Comparison of ENCODE assay signal across 8 cellular contexts in the genomic region with DNA sequence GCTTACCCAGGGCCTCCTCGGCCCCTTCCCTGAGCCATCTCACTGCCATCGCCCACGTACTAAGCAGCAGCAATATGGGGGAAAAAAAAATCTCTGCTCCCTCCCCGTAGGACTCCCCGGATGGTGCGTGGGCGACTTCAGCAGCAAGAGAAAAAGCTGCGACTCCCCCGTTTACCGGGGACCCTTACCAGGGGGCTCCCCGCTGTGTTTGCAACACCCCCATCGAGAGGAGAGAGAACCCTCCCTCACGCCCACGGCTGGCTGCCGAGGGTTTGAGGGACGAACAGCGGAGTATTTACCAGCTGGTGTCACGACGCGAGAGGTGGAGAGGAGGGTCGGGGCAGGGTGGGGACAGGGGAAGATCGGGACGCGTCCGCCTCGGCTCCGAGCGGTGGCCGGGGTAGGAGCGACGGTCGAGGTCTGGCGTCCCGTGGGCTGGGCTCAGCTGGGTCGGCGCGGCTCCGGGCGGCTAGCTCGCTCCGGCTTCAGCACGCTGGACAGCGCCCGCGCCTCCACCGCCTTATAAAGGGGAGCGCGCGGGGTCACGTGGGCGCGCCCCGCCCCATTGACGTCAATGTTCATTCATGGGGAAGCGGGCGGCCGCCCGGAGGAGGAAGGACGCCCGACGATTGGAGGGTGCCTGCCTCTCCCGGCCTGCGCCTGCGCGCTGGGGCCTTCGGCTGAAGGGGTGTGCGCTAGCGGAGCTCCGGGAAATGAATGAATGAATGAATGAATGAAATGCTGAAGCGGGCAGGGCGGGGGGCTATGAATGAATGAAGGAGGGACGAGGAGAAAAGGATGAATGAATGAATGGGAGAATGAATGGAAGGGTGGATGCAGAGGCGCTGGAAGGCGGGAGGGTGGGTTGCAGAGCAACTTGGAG. TPM values are rescaled to one million over a fixed set of nuclear protein-coding genes. Genes with fewer than 3 reads are reported as not detected.
DNase-seq lines count a peak whose midpoint lies in the region; ATAC-seq, FAIRE-seq and TF ChIP-seq lines count a peak whose summit lies in the region.

A gene (minus strand): TSS at position 495 of the 883 bp plus-strand sequence. CDS start 726 bp downstream, outside the sequence.

- H2BK15ac ChIP-seq in IMR-90 (ENCODE audit: low read depth, low read length) = no peak within 1 kb of the TSS

- H3K4me2 ChIP-seq in IMR-90 (ENCODE audit: low read depth, low read length) = peak within 1 kb of the TSS; percentile 96
- H3K4me2 ChIP-seq in OCI-LY7 (ENCODE audit: low read length) = peak within 1 kb of the TSS; percentile 11; the same call in 1 of the 2 replicates
- no peak within 1 kb of the TSS for H3K4me2 ChIP-seq in endothelial cell of umbilical vein (ENCODE audit: insufficient read depth, low read length)

- H3K4me3 ChIP-seq in IMR-90 (ENCODE audit: insufficient read depth, low read depth, low read length) (peak within 1 kb of the TSS; percentile 45), OCI-LY7 (ENCODE audit: low read depth, low read length, poor library complexity, severe bottlenecking) (no peak within 1 kb of the TSS), endothelial cell of umbilical vein (replicated peaks in 1 of 3; ENCODE audit: insufficient read depth in 1 of 3, low read depth in 1 of 3, low read length in 3 of 3) (no peak within 1 kb of the TSS)

- H3K36me3 Mint-ChIP-seq in CD4-positive, alpha-beta T cell (ENCODE audit: low read depth) = peaks cover 5% of the 10 kb centered on the region

- H3K9me3 Mint-ChIP-seq in CD4-positive, alpha-beta T cell = no peaks in the 10 kb centered on the region

- H3K56ac ChIP-seq in IMR-90 (ENCODE audit: extremely low read depth, insufficient read depth, low read length) = no peak within 1 kb of the TSS

- H3K4me1 ChIP-seq in IMR-90 (ENCODE audit: control insufficient read depth, insufficient read depth, low read length) (peaks cover 18% of the 10 kb centered on the region), OCI-LY7 (ENCODE audit: insufficient read depth, low read length, poor library complexity, severe bottlenecking) (peaks cover 13% of the 10 kb centered on the region), endothelial cell of umbilical vein (ENCODE audit: control insufficient read depth, extremely low read depth, insufficient read depth, low read length) (peaks cover 16% of the 10 kb centered on the region)

- H3K27ac Mint-ChIP-seq in CD4-positive, alpha-beta T cell = peak within 1 kb of the TSS; percentile 14

- no peaks in the 10 kb centered on the region for H3K9me2 ChIP-seq in OCI-LY7 (ENCODE audit: insufficient read depth, low read length)

- H3K36me3 ChIP-seq in IMR-90 (ENCODE audit: control insufficient read depth, insufficient read depth, low read length) (peaks cover 4% of the 10 kb centered on the region), OCI-LY7 (ENCODE audit: insufficient read depth, low read length) (no peaks in the 10 kb centered on the region), endothelial cell of umbilical vein (ENCODE audit: control insufficient read depth in 2 of 2, extremely low read depth in 1 of 2, insufficient read depth in 2 of 2, low read length in 2 of 2) (no peaks in the 10 kb centered on the region)

- peaks cover 83% of the 10 kb centered on the region for H3K27me3 ChIP-seq in CD4-positive, alpha-beta T cell (ENCODE audit: control insufficient read depth, insufficient read depth, low read length)
- H3K27me3 ChIP-seq in IMR-90 (ENCODE audit: control insufficient read depth, insufficient read depth, low read length) = peaks cover 29% of the 10 kb centered on the region
- peaks cover 52 to 58% of the 10 kb centered on the region in 2 experiments for H3K27me3 ChIP-seq in endothelial cell of umbilical vein (ENCODE audit: control insufficient read depth in 2 of 2, insufficient read depth in 2 of 2, low read length in 2 of 2)

- no peak within 1 kb of the TSS for H3K9ac ChIP-seq in IMR-90 (ENCODE audit: low read depth, low read length)
- H3K9ac ChIP-seq in endothelial cell of umbilical vein (replicated peaks; ENCODE audit: extremely low read depth, insufficient read depth, low read length) = no peak within 1 kb of the TSS

- H3K27ac ChIP-seq in CD4-positive, alpha-beta T cell (ENCODE audit: low read depth, low read length) = no peak within 1 kb of the TSS
- H3K27ac ChIP-seq in IMR-90 (ENCODE audit: insufficient read depth, low read length) = no peak within 1 kb of the TSS
- H3K27ac ChIP-seq in OCI-LY7 (ENCODE audit: low read depth, low read length, poor library complexity, severe bottlenecking) = no peak within 1 kb of the TSS
- no peak within 1 kb of the TSS for H3K27ac ChIP-seq in endothelial cell of umbilical vein (ENCODE audit: insufficient read depth, low read depth, low read length)

- peak; percentile 83 for FAIRE-seq in endothelial cell of umbilical vein (lab: Jason Lieb, UNC)

- CTCF ChIA-PET in CD4-positive, alpha-beta T cell (lab: Charles Lee) = interaction anchor here (3.1 kb wide), 1 partner anchor 21 kb away, joined by 12 read pairs; no protein-coding TSS in a partner anchor
- CTCF ChIA-PET in IMR-90 (lab: Yijun Ruan, JAX) = interaction anchor here (1.1 to 1.4 kb wide), 2 partner anchors 21 to 27 kb away, joined by 4 to 6 read pairs; no protein-coding TSS in a partner anchor
- CTCF ChIA-PET in OCI-LY7 (lab: Charles Lee; ENCODE audit: unreplicated experiment) = interaction anchor here (0.6 kb wide), 1 partner anchor 685 kb away, joined by 7 read pairs; no protein-coding TSS in a partner anchor
- CTCF ChIA-PET in endothelial cell of umbilical vein (lab: Charles Lee) = interaction anchor here (1.0 to 2.6 kb wide), 10 partner anchors 9 to 125 kb away, joined by 3 to 34 read pairs (median 5); a partner anchor contains a TSS

- no peak for TF ChIP-seq RAD21 in IMR-90 (IDR thresholded peaks at IDR 0.05; ENCODE audit: low read length)

- peak; percentile 85 to 93 (median 92) for DNase-seq in CD4-positive, alpha-beta T cell
- peak; percentile 92 for DNase-seq in IMR-90
- peak; percentile 77 for DNase-seq in OCI-LY7 (ENCODE audit: low spot score)
- DNase-seq in activated CD8-positive, alpha-beta memory T cell treated with anti-CD3 and anti-CD28 coated beads, Interleukin-2, amount 50 U/mL, for 4 hours = peak; percentile 92
- peak; percentile 86 for DNase-seq in endothelial cell of umbilical vein (ENCODE audit: low read depth, low spot score)
- peak; percentile 83 for DNase-seq in middle frontal gyrus (ENCODE audit: extremely low spot score, low spot score)
- DNase-seq in stimulated activated CD8-positive, alpha-beta memory T cell treated with anti-CD3 and anti-CD28 coated beads, Interleukin-4, amount 100 ng/mL, for 24 hours (ENCODE audit: low read depth) = peak; percentile 88

- H4K20me1 ChIP-seq in IMR-90 (ENCODE audit: insufficient read depth, low read length) (peaks cover 14% of the 10 kb centered on the region; the same call in 1 of the 2 replicates), OCI-LY7 (ENCODE audit: insufficient read depth, low read length) (no peaks in the 10 kb centered on the region), endothelial cell of umbilical vein (replicated peaks; ENCODE audit: control insufficient read depth, extremely low read depth, insufficient read depth, low read length) (no peaks in the 10 kb centered on the region)

- H3K18ac ChIP-seq in IMR-90 (ENCODE audit: low read depth, low read length) = no peak within 1 kb of the TSS

- H2BK120ac ChIP-seq in IMR-90 (ENCODE audit: low read depth, low read length) = no peak within 1 kb of the TSS

- H4K5ac ChIP-seq in IMR-90 (ENCODE audit: low read depth, low read length) = no peak within 1 kb of the TSS

- BruUV-seq in IMR-90 (replicated peaks; lab: Mats Ljungman, UMichigan) = no TSS peak
- no TSS peak for BruUV-seq in OCI-LY7 (replicated peaks; lab: Mats Ljungman, UMichigan)
- BruUV-seq in endothelial cell of umbilical vein (replicated peaks; lab: Mats Ljungman, UMichigan) = no TSS peak

- in situ Hi-C loops in IMR-90 (cut with MboI; ENCODE audit: low sequenced_read_pairs) = no loop called here

- H3K23ac ChIP-seq in IMR-90 (ENCODE audit: low read depth, low read length) = no peak within 1 kb of the TSS

- no peak for TF ChIP-seq CTCF in CD4-positive, alpha-beta T cell (IDR thresholded peaks at IDR 0.05)
- no peak for TF ChIP-seq CTCF in IMR-90 (conservative IDR thresholded peaks at IDR 0.05; ENCODE audit: low read depth, low read length)
- TF ChIP-seq CTCF in OCI-LY7 (conservative IDR thresholded peaks at IDR 0.05; ENCODE audit: low read length) = no peak
- no peak for TF ChIP-seq CTCF in endothelial cell of umbilical vein (IDR thresholded peaks at IDR 0.05; ENCODE audit: extremely low read depth in 1 of 2, insufficient read depth in 1 of 2, low read depth in 1 of 2, low read length in 2 of 2)

- intact Hi-C loops in CD4-positive, alpha-beta T cell (cut with DNase I, micrococcal nuclease) = loop anchor here in 1 of 2 experiments (5.0 kb wide), 2 partner anchors 87 to 278 kb away; a partner anchor contains a TSS
- intact Hi-C loops in IMR-90 (cut with micrococcal nuclease) (no loop called here), OCI-LY7 (cut with micrococcal nuclease; ENCODE audit: unreplicated experiment) (no loop called here), endothelial cell of umbilical vein (cut with micrococcal nuclease) (loop anchor here (1.0 to 10.0 kb wide), 2 partner anchors 21 to 271 kb away; a partner anchor contains a TSS)

- no peaks in the 10 kb centered on the region for H3K79me2 ChIP-seq in OCI-LY7 (ENCODE audit: insufficient read depth, low read depth, low read length)
- no peaks in the 10 kb centered on the region for H3K79me2 ChIP-seq in endothelial cell of umbilical vein (ENCODE audit: control insufficient read depth, insufficient read depth, low read length)

- H3K9me3 ChIP-seq in CD4-positive, alpha-beta T cell (ENCODE audit: control insufficient read depth, low read length) = no peaks in the 10 kb centered on the region
- H3K9me3 ChIP-seq in IMR-90 (ENCODE audit: control insufficient read depth, insufficient read depth, low read length) (no peaks in the 10 kb centered on the region), OCI-LY7 (ENCODE audit: low read length) (no peaks in the 10 kb centered on the region), endothelial cell of umbilical vein (replicated peaks; ENCODE audit: control insufficient read depth, insufficient read depth, low read length) (no peaks in the 10 kb centered on the region)

- H2AK9ac ChIP-seq in IMR-90 (replicated peaks; ENCODE audit: low read depth, low read length, poor library complexity) = peak within 1 kb of the TSS; percentile 58

- WGBS in IMR-90 (ENCODE audit: extremely low coverage in 2 of 2, insufficient read length in 1 of 2), 2 experiments = 0% methylated on average over 20 of the region's 74 CpGs; no CpG with 5 or more reads in 1 of the 2 experiments

- H3K4me1 Mint-ChIP-seq in CD4-positive, alpha-beta T cell (ENCODE audit: low read depth) = peaks cover 43% of the 10 kb centered on the region

- H3K79me1 ChIP-seq in IMR-90 (ENCODE audit: low read depth in 1 of 2, low read length in 2 of 2) = peaks cover 0 to 3% of the 10 kb centered on the region in 2 experiments; a peak in 1 of 4 replicates

- H3K27me3 Mint-ChIP-seq in CD4-positive, alpha-beta T cell = peaks cover 80% of the 10 kb centered on the region

- H2BK5ac ChIP-seq in IMR-90 (ENCODE audit: low read depth, low read length, poor library complexity, severe bottlenecking) = no peak within 1 kb of the TSS

- no peak within 1 kb of the TSS for H2BK20ac ChIP-seq in IMR-90 (ENCODE audit: low read depth, low read length)

- H3K9me1 ChIP-seq in IMR-90 (ENCODE audit: insufficient read depth, low read length) (peaks cover 14% of the 10 kb centered on the region), endothelial cell of umbilical vein (replicated peaks; ENCODE audit: control insufficient read depth, extremely low read depth, insufficient read depth, low read length) (no peaks in the 10 kb centered on the region)

- H4K8ac ChIP-seq in IMR-90 (ENCODE audit: low read depth in 2 of 2, low read length in 2 of 2) = no peak within 1 kb of the TSS

- TF ChIP-seq POLR2A in IMR-90 (IDR thresholded peaks at IDR 0.05; ENCODE audit: low read depth, low read length) = no peak
- TF ChIP-seq POLR2A in endothelial cell of umbilical vein (IDR thresholded peaks at IDR 0.05; ENCODE audit: low read depth, low read length) = no peak

- POLR2A ChIA-PET in CD4-positive, alpha-beta T cell (lab: Charles Lee) = interaction anchor here (0.8 to 1.8 kb wide), 7 partner anchors 10 to 290 kb away, joined by 3 to 7 read pairs (median 4); a partner anchor contains a TSS
- POLR2A ChIA-PET in IMR-90 (lab: Charles Lee; ENCODE audit: unreplicated experiment) = interaction anchor here (0.6 to 1.2 kb wide), 3 partner anchors 9 to 48 kb away, joined by 3 to 5 read pairs (median 3); no protein-coding TSS in a partner anchor
- POLR2A ChIA-PET in OCI-LY7 (lab: Charles Lee) = interaction anchor here (0.6 kb wide), 1 partner anchor 11 kb away, joined by 3 read pairs; no protein-coding TSS in a partner anchor
- POLR2A ChIA-PET in endothelial cell of umbilical vein (lab: Charles Lee) = no interaction called here

- H2AK5ac ChIP-seq in IMR-90 (ENCODE audit: low read depth, low read length) = no peak within 1 kb of the TSS

- H2AFZ ChIP-seq in IMR-90 (replicated peaks; ENCODE audit: low read length, poor library complexity) = peak within 1 kb of the TSS; percentile 96
- no peak within 1 kb of the TSS for H2AFZ ChIP-seq in OCI-LY7 (ENCODE audit: low read length)
- H2AFZ ChIP-seq in endothelial cell of umbilical vein (ENCODE audit: low read depth, low read length) = no peak within 1 kb of the TSS

- peak within 1 kb of the TSS; percentile 74 for H3K4me3 Mint-ChIP-seq in CD4-positive, alpha-beta T cell

- H3K4ac ChIP-seq in IMR-90 (ENCODE audit: low read depth, low read length) = no peak within 1 kb of the TSS

- no peak within 1 kb of the TSS for H3K14ac ChIP-seq in IMR-90 (replicated peaks; ENCODE audit: low read depth, low read length)

- ATAC-seq in CD4-positive, alpha-beta T cell (ENCODE audit: poor library complexity) = peak; percentile 85
- peak; percentile 49 for ATAC-seq in GM21447 (IDR thresholded peaks at IDR 0.05; ENCODE audit: unreplicated experiment)
- peak; percentile 80 for ATAC-seq in IMR-90 (ENCODE audit: low read depth)

- H4K91ac ChIP-seq in IMR-90 (ENCODE audit: insufficient read depth, low read depth, low read length) = no peak within 1 kb of the TSS

- dilution Hi-C loops in IMR-90 (cut with HindIII; ENCODE audit: low sequenced_read_pairs, unreplicated experiment) (no loop called here), endothelial cell of umbilical vein (cut with MboI; ENCODE audit: extremely low pct_ligation_motif_present, low sequenced_read_pairs) (no loop called here)

RNA-seq across cellular contexts. Expression of the gene that starts here (rescaled TPM):
- not detected for total RNA-seq in CD4-positive, alpha-beta T cell
- 0.18 and 0.28 TPM in 2 replicates for total RNA-seq in IMR-90 (2012; rRNA removed)
- 0.50 and 0.59 TPM in 2 replicates for polyA plus RNA-seq in IMR-90 (2012; rRNA removed)
- 0.64 and 0.82 TPM in 2 replicates for polyA plus RNA-seq in IMR-90 (2012; cell fraction: cytosol; rRNA removed)
- polyA plus RNA-seq in IMR-90 (2012; cell fraction: nucleus; rRNA removed; ENCODE audit: low replicate concordance) = 0.36 and 0.83 TPM in 2 replicates
- total RNA-seq in OCI-LY7 (2014; rRNA removed; shearing (Covaris generic)) = not detected in 2 replicates
- 1.5 TPM in 2 replicates for total RNA-seq in OCI-LY7 (2022)
- total RNA-seq in endothelial cell of umbilical vein = not detected in 2 replicates
- polyA plus RNA-seq in endothelial cell of umbilical vein = 0.03 TPM in 1 of 2 replicates, not detected in the other
- not detected in 2 replicates for polyA plus RNA-seq in endothelial cell of umbilical vein (2011; cell fraction: cytosol; rRNA removed)
- polyA plus RNA-seq in endothelial cell of umbilical vein (2011; cell fraction: nucleus; rRNA removed) = not detected in 2 replicates
- not detected in 2 replicates for polyA plus RNA-seq in endothelial cell of umbilical vein (2012)
- polyA minus RNA-seq in endothelial cell of umbilical vein = not detected in 2 replicates
- polyA minus RNA-seq in endothelial cell of umbilical vein (2011; cell fraction: cytosol; rRNA and poly(A)+ RNA removed) = not detected
- not detected in 2 replicates for polyA minus RNA-seq in endothelial cell of umbilical vein (2011; cell fraction: nucleus; rRNA and poly(A)+ RNA removed)

Comparison
In these comparisons a context has a peak if more than half of its experiments do, and no peak if none do; other contexts are left out.
1. Peak in DNase-seq and ATAC-seq in CD4-positive, alpha-beta T cell; RNA of the gene not detected or under 1 TPM.
2. Peak in DNase-seq, ATAC-seq, H3K4me3 ChIP-seq and H3K4me2 ChIP-seq in IMR-90; RNA of the gene not detected or under 1 TPM.
3. Peak in DNase-seq in endothelial cell of umbilical vein; RNA of the gene not detected or under 1 TPM.